ENCODE assay signal across 11 cellular contexts in genomic region chr10:118272090-118272775, GRCh38.
DNase-seq lines count a peak whose midpoint lies in the region; ATAC-seq and TF ChIP-seq lines count a peak whose summit lies in the region.
"Had no signal": no experiment of that assay in that cellular context is flagged by ENCODE, and none has a peak within 500 bp of the region (broad histone marks: within the 10 kb centered on the region; RNA-seq: fewer than 3 reads in every experiment).

No MANE protein-coding gene starts in this region.

- ATAC-seq in HG03045 (IDR thresholded peaks at IDR 0.05; ENCODE audit: unreplicated experiment), result no peak
- no peak for ATAC-seq in GM19452 (IDR thresholded peaks at IDR 0.05; ENCODE audit: unreplicated experiment)
- ATAC-seq: activated CD4-positive, alpha-beta T cell treated with anti-CD3 and anti-CD28 coated beads for 36 hours had no signal

- no peak overlapping the region for H3K27ac ChIP-seq in coronary artery
- peak overlapping the region; percentile 77 for H3K27ac ChIP-seq in layer of hippocampus (ENCODE audit: low read depth, low read length)
- peak overlapping the region in 4 of 5 donors; percentile 4 to 71 (median 49) for H3K27ac ChIP-seq in stomach
- H3K27ac ChIP-seq in OCI-LY7 (ENCODE audit: low read depth, low read length, poor library complexity, severe bottlenecking), result no peak overlapping the region
- H3K27ac ChIP-seq: upper lobe of left lung had no signal

- no peaks in the 10 kb centered on the region for H3K36me3 ChIP-seq in H7 (replicated peaks; ENCODE audit: control insufficient read depth, insufficient read depth, low read length)
- H3K36me3 ChIP-seq in stomach, result no peaks in the 10 kb centered on the region
- H3K36me3 ChIP-seq in OCI-LY7 (ENCODE audit: insufficient read depth, low read length), result no peaks in the 10 kb centered on the region
- H3K36me3 ChIP-seq: upper lobe of left lung had no signal

- H3K9me3 ChIP-seq in stomach (peaks cover 0 to under 1% (median under 1%) of the 10 kb centered on the region in 4 donors), OCI-LY7 (ENCODE audit: low read length) (no peaks in the 10 kb centered on the region)
- H3K9me3 ChIP-seq: upper lobe of left lung had no signal

- no TSS peak for BruUV-seq in OCI-LY7 (replicated peaks; lab: Mats Ljungman, UMichigan)

- no peak for TF ChIP-seq CTCF in coronary artery (IDR thresholded peaks at IDR 0.05)
- no peak for TF ChIP-seq CTCF in stomach (IDR thresholded peaks at IDR 0.05)
- no peak for TF ChIP-seq CTCF in OCI-LY7 (conservative IDR thresholded peaks at IDR 0.05; ENCODE audit: low read length)

- TF ChIP-seq EP300 in stomach (IDR thresholded peaks at IDR 0.05), result no peak

- POLR2A ChIA-PET in OCI-LY7 (lab: Charles Lee), result interaction anchor here (0.5 kb wide), 1 partner anchor 979 kb away, joined by 3 read pairs; no protein-coding TSS in a partner anchor

- H3K4me3 ChIP-seq in H7 (ENCODE audit: insufficient read depth, low read depth, low read length) (peak overlapping the region; percentile 22), coronary artery (peak overlapping the region; percentile 56), stomach (peak overlapping the region; percentile 1 to 21 (median 14)), OCI-LY7 (ENCODE audit: low read depth, low read length, poor library complexity, severe bottlenecking) (no peak overlapping the region)

- WGBS in stomach, 5 donors, result 11 to 13% (median 11%) methylated on average over 17 of the region's 17 CpGs

- peaks cover 0 to 18% (median 2%) of the 10 kb centered on the region in 4 donors for H3K4me1 ChIP-seq in stomach
- no peaks in the 10 kb centered on the region for H3K4me1 ChIP-seq in OCI-LY7 (ENCODE audit: insufficient read depth, low read length, poor library complexity, severe bottlenecking)
- H3K4me1 ChIP-seq: upper lobe of left lung had no signal

- H2AFZ ChIP-seq in OCI-LY7 (ENCODE audit: low read length), result no peak overlapping the region

- H3K9me2 ChIP-seq in OCI-LY7 (ENCODE audit: insufficient read depth, low read length), result no peaks in the 10 kb centered on the region

- DNase-seq in H7, result no peak
- DNase-seq in coronary artery (ENCODE audit: low spot score), result no peak
- no peak for DNase-seq in stomach
- no peak for DNase-seq in OCI-LY7 (ENCODE audit: low spot score)
- no peak for DNase-seq in COLO668 (lab: John Stamatoyannopoulos, UW; ENCODE audit: unreplicated experiment)
- DNase-seq: activated CD4-positive, alpha-beta T cell treated with anti-CD3 and anti-CD28 coated beads for 36 hours; glutamatergic neuron; upper lobe of left lung had no signal

- intact Hi-C loops in stomach (cut with DNase I; ENCODE audit: low total_unique reads), result no loop called here
- intact Hi-C loops in OCI-LY7 (cut with micrococcal nuclease; ENCODE audit: unreplicated experiment), result no loop called here

- H4K20me1 ChIP-seq in OCI-LY7 (ENCODE audit: insufficient read depth, low read length), result no peaks in the 10 kb centered on the region

- H3K79me2 ChIP-seq in OCI-LY7 (ENCODE audit: insufficient read depth, low read depth, low read length), result no peaks in the 10 kb centered on the region

- no peak for TF ChIP-seq POLR2A in stomach (IDR thresholded peaks at IDR 0.05)

- H3K27me3 ChIP-seq in H7 (ENCODE audit: control insufficient read depth, insufficient read depth, low read length) (peaks cover 27% of the 10 kb centered on the region), layer of hippocampus (ENCODE audit: control insufficient read depth, insufficient read depth, low read length) (no peaks in the 10 kb centered on the region), stomach (peaks cover 0 to 31% (median 6%) of the 10 kb centered on the region in 3 donors)
- H3K27me3 ChIP-seq: upper lobe of left lung had no signal

- no peak overlapping the region for H3K4me2 ChIP-seq in OCI-LY7 (ENCODE audit: low read length)

- CTCF ChIA-PET in OCI-LY7 (lab: Charles Lee; ENCODE audit: unreplicated experiment), result no interaction called here

Comparison
In these comparisons a context has a peak if more than half of its experiments do, and no peak if none do; other contexts are left out.
1. H3K27ac ChIP-seq: peak in layer of hippocampus (single experiment) and stomach (4 of 5); none in coronary artery (0 of 2) and OCI-LY7 (single experiment).